Comparison of ENCODE assay signal across 8 cellular contexts in genomic region chr1:226711976-226712778, GRCh38. TPM values are rescaled to one million over a fixed set of nuclear protein-coding genes. Genes with fewer than 3 reads are reported as not detected.
DNase-seq lines count a peak whose midpoint lies in the region; ATAC-seq lines count a peak whose summit lies in the region.

No MANE protein-coding gene starts in this region.

- H3K9me3 ChIP-seq in aorta (ENCODE audit: control insufficient read depth, low read length) = no peaks in the 10 kb centered on the region

- H3K27me3 ChIP-seq in aorta (ENCODE audit: control insufficient read depth in 1 of 2, insufficient read depth in 2 of 2, low read length in 1 of 2) = no peaks in the 10 kb centered on the region

- in situ Hi-C loops in KBM-7 (cut with MboI; ENCODE audit: low pct_unique_long_range_greater_than_20kb, low sequenced_read_pairs) = no loop called here

- no peaks in the 10 kb centered on the region for H3K4me1 ChIP-seq in aorta (ENCODE audit: control insufficient read depth in 1 of 2, insufficient read depth in 2 of 2, low read length in 2 of 2)

- H3K27ac ChIP-seq in aorta (ENCODE audit: low read depth in 1 of 2, low read length in 2 of 2) = no peak overlapping the region

- WGBS in aorta, 2 donors = 81 to 84% methylated on average over 22 of the region's 22 CpGs

- no peaks in the 10 kb centered on the region for H3K36me3 ChIP-seq in aorta (ENCODE audit: control insufficient read depth in 1 of 2, insufficient read depth in 2 of 2, low read length in 1 of 2)

- ATAC-seq in GM21390 (IDR thresholded peaks at IDR 0.05; ENCODE audit: unreplicated experiment) (peak; percentile 89), aorta (ENCODE audit: low FRiP score) (no peak)

- DNase-seq in GF-D8 (lab: John Stamatoyannopoulos, UW) (peak; percentile 61), KBM-7 (peak; percentile 57), aorta (no peak), glomerular visceral epithelial cell (ENCODE audit: extremely low spot score) (no peak), medulla oblongata (ENCODE audit: extremely low spot score) (no peak), OCI-M1 (lab: John Stamatoyannopoulos, UW) (no peak)
- peak; percentile 42 for DNase-seq in effector CD4-positive, alpha-beta T cell

- intact Hi-C loops in aorta (cut with DNase I) = no loop called here

- no peak overlapping the region for H3K4me3 ChIP-seq in aorta (ENCODE audit: low read length in 2 of 2)

RNA-seq across cellular contexts. Expression of gene ITPKB, which starts 26.9 kb away (rescaled TPM):
- 10 to 100 TPM; 16.8 to 31.8 TPM for total RNA-seq in aorta
- polyA plus RNA-seq in aorta = 1 to 10 TPM; 2.1 to 6.6 TPM

Comparison
In these comparisons a context has a peak if more than half of its experiments do, and no peak if none do; other contexts are left out.
1. DNase-seq: peak in GF-D8 (single experiment), KBM-7 (single experiment) and effector CD4-positive, alpha-beta T cell (single experiment); none in aorta (0 of 2), glomerular visceral epithelial cell (single experiment), medulla oblongata (single experiment) and OCI-M1 (single experiment).